In genomic region chr1:99936071-99936470, GRCh38 we compare ENCODE assay signal across 8 cellular contexts.
"Had no signal": no experiment of that assay in that cellular context is flagged by ENCODE, and none has a peak within 500 bp of the region (broad histone marks: within the 10 kb centered on the region; RNA-seq: fewer than 3 reads in every experiment).

No MANE protein-coding gene starts in this region.

- FAIRE-seq: HepG2, HTR-8/SVneo had no signal

- H3K4me2 ChIP-seq: KMS-11 had no signal

- H3K4me3 ChIP-seq: K562 had no signal

- ATAC-seq: HepG2, K562 had no signal

- H3K27ac ChIP-seq: HL-60, KMS-11 had no signal

- H3K9ac ChIP-seq: KMS-11 had no signal

- DNase-seq: IMR-90, KBM-7, KG1 had no signal
